In genomic region chr18:48623468-48624220, GRCh38 we compare ENCODE assay signal across 10 cellular contexts.
DNase-seq lines count a peak whose midpoint lies in the region; ATAC-seq, FAIRE-seq and TF ChIP-seq lines count a peak whose summit lies in the region.
"Had no signal": no experiment of that assay in that cellular context is flagged by ENCODE, and none has a peak within 500 bp of the region (broad histone marks: within the 10 kb centered on the region; RNA-seq: fewer than 3 reads in every experiment).

No MANE protein-coding gene starts in this region.

- H3K27ac ChIP-seq in tibial nerve = peak overlapping the region in 3 of 4 donors; percentile 62 to 81 (median 75)

- H3K4me3 ChIP-seq in astrocyte of the spinal cord (ENCODE audit: low read depth, low read length) (no peak overlapping the region), tibial nerve (no peak overlapping the region)

- TF ChIP-seq POLR2A in H54 (IDR thresholded peaks at IDR 0.05; ENCODE audit: low read depth, low read length) (no peak), tibial nerve (IDR thresholded peaks at IDR 0.05) (no peak)

- WGBS in tibial nerve, 2 donors = 78 to 85% methylated on average over 7 of the region's 7 CpGs

- ATAC-seq in GM21381 (IDR thresholded peaks at IDR 0.05; ENCODE audit: unreplicated experiment) = no peak
- ATAC-seq in HG03469 (IDR thresholded peaks at IDR 0.05; ENCODE audit: unreplicated experiment) = no peak
- ATAC-seq in GM21825 (IDR thresholded peaks at IDR 0.05; ENCODE audit: unreplicated experiment) = no peak

- no peaks in the 10 kb centered on the region for H3K27me3 ChIP-seq in tibial nerve

- H3K36me3 ChIP-seq in tibial nerve = peaks cover 0 to 22% (median 0%) of the 10 kb centered on the region in 3 donors

- in situ Hi-C loops in astrocyte of the spinal cord (cut with HindIII; ENCODE audit: low sequenced_read_pairs) = no loop called here

- H3K4me1 ChIP-seq in tibial nerve = peaks cover 0 to 44% (median 4%) of the 10 kb centered on the region in 4 donors

- no peak for FAIRE-seq in H54 (lab: Jason Lieb, UNC)

- TF ChIP-seq EP300 in tibial nerve (IDR thresholded peaks at IDR 0.05) = peak; percentile 54 to 61

- DNase-seq in H54 (ENCODE audit: insufficient read length, low spot score) (peak; percentile 33), astrocyte of the spinal cord (ENCODE audit: low read depth, low spot score) (peak; percentile 88), iris pigment epithelial cell (ENCODE audit: low read depth) (peak; percentile 88), tibial nerve (ENCODE audit: low spot score in 2 of 2) (no peak), NCI-H2171 (lab: John Stamatoyannopoulos, UW) (no peak)
- DNase-seq: activated naive CD4-positive, alpha-beta T cell; NCI-H82 had no signal

- TF ChIP-seq CTCF in astrocyte of the spinal cord (IDR thresholded peaks at IDR 0.05; ENCODE audit: low read depth, low read length) (no peak), tibial nerve (IDR thresholded peaks at IDR 0.05) (no peak)

- H3K9me3 ChIP-seq in tibial nerve = no peaks in the 10 kb centered on the region

Comparison
In these comparisons a context has a peak if more than half of its experiments do, and no peak if none do; other contexts are left out.
1. DNase-seq: peak in H54 (single experiment), astrocyte of the spinal cord (single experiment) and iris pigment epithelial cell (single experiment); none in tibial nerve (0 of 2) and NCI-H2171 (single experiment).